1 cellular context compared by ENCODE assay signal in the genomic region with DNA sequence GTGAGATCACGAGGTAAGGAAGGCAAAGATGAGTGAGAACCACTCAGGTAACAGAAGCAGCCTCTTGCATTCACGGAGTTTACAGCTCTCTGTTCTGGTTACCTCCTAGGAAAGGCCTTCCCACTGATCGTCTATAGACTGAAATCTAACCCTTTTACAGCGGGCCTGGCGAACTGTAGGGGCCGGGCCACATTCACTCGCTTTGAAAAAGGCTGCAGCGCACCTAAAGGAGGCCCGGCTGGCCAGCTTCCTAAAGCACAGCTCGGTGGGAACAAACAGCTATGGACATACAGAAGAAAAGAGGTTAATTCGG.
TF ChIP-seq lines count a peak whose summit lies in the region.

No MANE protein-coding gene starts in this region.

TF ChIP-seq in HEK293, 187 proteins besides CTCF, POLR2A, EP300 and RAD21:
- TF ChIP-seq ZNF513 (tag by site-specific recombination; IDR thresholded peaks at IDR 0.05) (no peak), ZNF658 (tag by site-specific recombination; IDR thresholded peaks at IDR 0.05) (no peak), ZBTB7A (tag by site-specific recombination; IDR thresholded peaks at IDR 0.05; ENCODE audit: low read depth) (no peak), OVOL3 (tag by site-specific recombination; IDR thresholded peaks at IDR 0.05) (no peak), SP2 (tag by site-specific recombination; IDR thresholded peaks at IDR 0.05) (no peak), ZNF350 (tag by site-specific recombination; IDR thresholded peaks at IDR 0.05) (no peak), YY2 (tag by site-specific recombination; IDR thresholded peaks at IDR 0.05) (no peak), FEZF1 (tag by site-specific recombination; IDR thresholded peaks at IDR 0.05) (no peak), ZNF626 (tag by site-specific recombination; IDR thresholded peaks at IDR 0.05) (no peak), ZNF596 (tag by site-specific recombination; IDR thresholded peaks at IDR 0.05) (no peak), TCF7L2 (IDR thresholded peaks at IDR 0.05; ENCODE audit: borderline replicate concordance, low read depth, low read length) (no peak), ZNF544 (tag by site-specific recombination; IDR thresholded peaks at IDR 0.05) (no peak), IKZF3 (tag by site-specific recombination; IDR thresholded peaks at IDR 0.05) (no peak), ZNF26 (tag by site-specific recombination; IDR thresholded peaks at IDR 0.05) (no peak), ZBTB21 (tag by site-specific recombination; IDR thresholded peaks at IDR 0.05) (no peak)
- TF ChIP-seq, protein P1, sequence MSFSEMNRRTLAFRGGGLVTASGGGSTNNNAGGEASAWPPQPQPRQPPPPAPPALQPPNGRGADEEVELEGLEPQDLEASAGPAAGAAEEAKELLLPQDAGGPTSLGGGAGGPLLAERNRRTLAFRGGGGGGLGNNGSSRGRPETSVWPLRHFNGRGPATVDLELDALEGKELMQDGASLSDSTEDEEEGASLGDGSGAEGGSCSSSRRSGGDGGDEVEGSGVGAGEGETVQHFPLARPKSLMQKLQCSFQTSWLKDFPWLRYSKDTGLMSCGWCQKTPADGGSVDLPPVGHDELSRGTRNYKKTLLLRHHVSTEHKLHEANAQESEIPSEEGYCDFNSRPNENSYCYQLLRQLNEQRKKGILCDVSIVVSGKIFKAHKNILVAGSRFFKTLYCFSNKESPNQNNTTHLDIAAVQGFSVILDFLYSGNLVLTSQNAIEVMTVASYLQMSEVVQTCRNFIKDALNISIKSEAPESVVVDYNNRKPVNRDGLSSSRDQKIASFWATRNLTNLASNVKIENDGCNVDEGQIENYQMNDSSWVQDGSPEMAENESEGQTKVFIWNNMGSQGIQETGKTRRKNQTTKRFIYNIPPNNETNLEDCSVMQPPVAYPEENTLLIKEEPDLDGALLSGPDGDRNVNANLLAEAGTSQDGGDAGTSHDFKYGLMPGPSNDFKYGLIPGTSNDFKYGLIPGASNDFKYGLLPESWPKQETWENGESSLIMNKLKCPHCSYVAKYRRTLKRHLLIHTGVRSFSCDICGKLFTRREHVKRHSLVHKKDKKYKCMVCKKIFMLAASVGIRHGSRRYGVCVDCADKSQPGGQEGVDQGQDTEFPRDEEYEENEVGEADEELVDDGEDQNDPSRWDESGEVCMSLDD (tag by site-specific recombination; IDR thresholded peaks at IDR 0.05), result no peak
- TF ChIP-seq, protein P2, sequence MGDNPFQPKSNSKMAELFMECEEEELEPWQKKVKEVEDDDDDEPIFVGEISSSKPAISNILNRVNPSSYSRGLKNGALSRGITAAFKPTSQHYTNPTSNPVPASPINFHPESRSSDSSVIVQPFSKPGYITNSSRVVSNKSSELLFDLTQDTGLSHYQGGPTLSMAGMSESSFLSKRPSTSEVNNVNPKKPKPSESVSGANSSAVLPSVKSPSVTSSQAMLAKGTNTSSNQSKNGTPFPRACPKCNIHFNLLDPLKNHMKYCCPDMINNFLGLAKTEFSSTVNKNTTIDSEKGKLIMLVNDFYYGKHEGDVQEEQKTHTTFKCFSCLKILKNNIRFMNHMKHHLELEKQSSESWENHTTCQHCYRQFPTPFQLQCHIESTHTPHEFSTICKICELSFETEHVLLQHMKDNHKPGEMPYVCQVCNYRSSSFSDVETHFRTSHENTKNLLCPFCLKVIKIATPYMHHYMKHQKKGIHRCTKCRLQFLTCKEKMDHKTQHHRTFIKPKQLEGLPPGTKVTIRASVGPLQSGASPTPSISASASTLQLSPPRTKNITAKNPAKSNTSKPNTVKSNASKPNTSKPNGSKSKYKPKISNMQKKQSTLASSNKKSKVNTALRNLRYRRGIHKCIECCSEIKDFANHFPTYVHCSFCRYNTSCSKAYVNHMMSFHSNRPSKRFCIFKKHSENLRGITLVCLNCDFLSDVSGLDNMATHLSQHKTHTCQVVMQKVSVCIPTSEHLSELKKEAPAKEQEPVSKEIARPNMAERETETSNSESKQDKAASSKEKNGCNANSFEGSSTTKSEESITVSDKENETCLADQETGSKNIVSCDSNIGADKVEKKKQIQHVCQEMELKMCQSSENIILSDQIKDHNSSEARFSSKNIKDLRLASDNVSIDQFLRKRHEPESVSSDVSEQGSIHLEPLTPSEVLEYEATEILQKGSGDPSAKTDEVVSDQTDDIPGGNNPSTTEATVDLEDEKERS (tag by site-specific recombination; IDR thresholded peaks at IDR 0.05), result no peak
- TF ChIP-seq, protein P3, sequence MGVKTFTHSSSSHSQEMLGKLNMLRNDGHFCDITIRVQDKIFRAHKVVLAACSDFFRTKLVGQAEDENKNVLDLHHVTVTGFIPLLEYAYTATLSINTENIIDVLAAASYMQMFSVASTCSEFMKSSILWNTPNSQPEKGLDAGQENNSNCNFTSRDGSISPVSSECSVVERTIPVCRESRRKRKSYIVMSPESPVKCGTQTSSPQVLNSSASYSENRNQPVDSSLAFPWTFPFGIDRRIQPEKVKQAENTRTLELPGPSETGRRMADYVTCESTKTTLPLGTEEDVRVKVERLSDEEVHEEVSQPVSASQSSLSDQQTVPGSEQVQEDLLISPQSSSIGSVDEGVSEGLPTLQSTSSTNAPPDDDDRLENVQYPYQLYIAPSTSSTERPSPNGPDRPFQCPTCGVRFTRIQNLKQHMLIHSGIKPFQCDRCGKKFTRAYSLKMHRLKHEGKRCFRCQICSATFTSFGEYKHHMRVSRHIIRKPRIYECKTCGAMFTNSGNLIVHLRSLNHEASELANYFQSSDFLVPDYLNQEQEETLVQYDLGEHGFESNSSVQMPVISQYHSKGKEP (tag by site-specific recombination; IDR thresholded peaks at IDR 0.05), result no peak
- TF ChIP-seq, protein P4, sequence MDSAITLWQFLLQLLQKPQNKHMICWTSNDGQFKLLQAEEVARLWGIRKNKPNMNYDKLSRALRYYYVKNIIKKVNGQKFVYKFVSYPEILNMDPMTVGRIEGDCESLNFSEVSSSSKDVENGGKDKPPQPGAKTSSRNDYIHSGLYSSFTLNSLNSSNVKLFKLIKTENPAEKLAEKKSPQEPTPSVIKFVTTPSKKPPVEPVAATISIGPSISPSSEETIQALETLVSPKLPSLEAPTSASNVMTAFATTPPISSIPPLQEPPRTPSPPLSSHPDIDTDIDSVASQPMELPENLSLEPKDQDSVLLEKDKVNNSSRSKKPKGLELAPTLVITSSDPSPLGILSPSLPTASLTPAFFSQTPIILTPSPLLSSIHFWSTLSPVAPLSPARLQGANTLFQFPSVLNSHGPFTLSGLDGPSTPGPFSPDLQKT (IDR thresholded peaks at IDR 0.05; ENCODE audit: borderline replicate concordance, low read depth, low read length), result no peak
